13 cellular contexts compared by ENCODE assay signal in the genomic region with DNA sequence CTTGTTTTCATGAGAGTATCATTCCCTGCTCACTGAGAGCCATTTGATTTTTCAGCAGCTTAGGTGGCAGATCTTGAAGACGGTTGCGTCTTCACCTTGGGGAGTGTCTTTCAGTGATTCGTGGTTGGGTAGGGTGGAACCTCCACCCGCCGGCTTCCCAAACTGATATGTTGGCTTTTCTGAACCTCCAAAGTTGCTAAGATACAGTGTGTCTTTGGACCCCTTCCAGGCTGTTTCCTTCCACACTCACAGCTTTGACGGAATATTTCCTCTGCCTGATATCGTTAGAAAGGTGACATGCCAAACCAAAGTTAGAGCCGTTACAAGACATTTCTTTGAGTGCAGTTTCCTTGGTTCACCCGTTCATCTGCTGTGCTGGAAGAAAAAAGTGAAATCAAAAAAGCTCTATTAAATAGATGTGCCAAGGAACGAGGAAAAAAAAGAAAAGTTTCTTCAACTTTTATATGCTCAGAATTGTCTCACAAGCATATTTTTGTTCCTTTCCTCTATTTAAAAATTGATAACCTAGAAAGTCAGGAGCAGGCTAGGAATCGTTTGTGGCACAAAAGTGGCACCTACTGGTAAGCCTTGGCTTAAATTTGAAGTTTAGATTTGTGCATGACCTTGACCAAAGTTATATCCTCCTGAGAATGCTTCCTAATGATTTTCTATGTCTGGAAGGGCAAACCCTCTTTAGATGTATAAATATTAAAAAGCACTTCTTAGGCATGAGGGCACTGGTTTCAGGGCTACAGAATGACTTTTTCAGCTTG.
DNase-seq lines count a peak whose midpoint lies in the region; ATAC-seq and TF ChIP-seq lines count a peak whose summit lies in the region.
"Had no signal": no experiment of that assay in that cellular context is flagged by ENCODE, and none has a peak within 500 bp of the region (broad histone marks: within the 10 kb centered on the region; RNA-seq: fewer than 3 reads in every experiment).

No MANE protein-coding gene starts in this region.

- H3K27ac Mint-ChIP-seq in neural crest cell (ENCODE audit: unreplicated experiment), result no peak overlapping the region
- no peak overlapping the region for H3K27ac Mint-ChIP-seq in activated T-helper 2 cell treated with anti-CD3 and anti-CD28 coated beads, Interferon-gamma antibody, Interleukin-2, Interleukin-4, amounts not matched to agents 10 μg/mL and 5 μg/mL and 100 μg/mL, durations not matched to agents 14 hours and 24 hours and 36 hours
- H3K27ac Mint-ChIP-seq: activated CD8-positive, alpha-beta T cell treated with anti-CD3 and anti-CD28 coated beads, Interleukin-2, amount 10 ng/mL, durations not matched to agents 7 days and 5 days had no signal

- intact Hi-C loops in activated T-helper 2 cell treated with anti-CD3 and anti-CD28 coated beads, Interferon-gamma antibody, Interleukin-2, Interleukin-4, amounts not matched to agents 10 μg/mL and 5 μg/mL and 100 μg/mL, durations not matched to agents 14 hours and 24 hours and 36 hours (cut with micrococcal nuclease), result no loop called here

- no peak overlapping the region for H3K4me3 ChIP-seq in epithelial cell of esophagus (ENCODE audit: low read length)
- H3K4me3 ChIP-seq: gastroesophageal sphincter had no signal

- H3K27me3 Mint-ChIP-seq in neural crest cell (ENCODE audit: low read depth), result peaks cover 2% of the 10 kb centered on the region
- H3K27me3 Mint-ChIP-seq in activated T-helper 2 cell treated with anti-CD3 and anti-CD28 coated beads, Interferon-gamma antibody, Interleukin-2, Interleukin-4, amounts not matched to agents 10 μg/mL and 5 μg/mL and 100 μg/mL, durations not matched to agents 14 hours and 24 hours and 36 hours (ENCODE audit: low read depth), result peaks cover 7% of the 10 kb centered on the region

- no peaks in the 10 kb centered on the region for H3K9me3 Mint-ChIP-seq in neural crest cell
- H3K9me3 Mint-ChIP-seq in activated T-helper 2 cell treated with anti-CD3 and anti-CD28 coated beads, Interferon-gamma antibody, Interleukin-2, Interleukin-4, amounts not matched to agents 10 μg/mL and 5 μg/mL and 100 μg/mL, durations not matched to agents 14 hours and 24 hours and 36 hours, result no peaks in the 10 kb centered on the region

- no peaks in the 10 kb centered on the region for H3K36me3 Mint-ChIP-seq in neural crest cell (ENCODE audit: low read depth)
- no peaks in the 10 kb centered on the region for H3K36me3 Mint-ChIP-seq in activated T-helper 2 cell treated with anti-CD3 and anti-CD28 coated beads, Interferon-gamma antibody, Interleukin-2, Interleukin-4, amounts not matched to agents 10 μg/mL and 5 μg/mL and 100 μg/mL, durations not matched to agents 14 hours and 24 hours and 36 hours (ENCODE audit: low read depth)

- DNase-seq in EL (peak; percentile 12), NCI-H69 (lab: John Stamatoyannopoulos, UW) (peak; percentile 38), epithelial cell of esophagus (ENCODE audit: low read depth) (peak; percentile 33), neural crest cell (ENCODE audit: low read depth, low spot score) (no peak), NCI-H2107 treated with DMSO at 0.1 percent for 48 hours (lab: John Stamatoyannopoulos, UW; ENCODE audit: unreplicated experiment) (no peak)
- DNase-seq in activated T-helper 2 cell treated with anti-CD3 and anti-CD28 coated beads, Interferon-gamma antibody, Interleukin-2, Interleukin-4, amounts not matched to agents 10 μg/mL and 5 μg/mL and 100 μg/mL, durations not matched to agents 14 hours and 24 hours and 36 hours (ENCODE audit: low spot score), result no peak
- no peak for DNase-seq in activated CD4-positive, CD25-positive, alpha-beta regulatory T cell (lab: John Stamatoyannopoulos, UW)
- DNase-seq: activated CD8-positive, alpha-beta T cell treated with anti-CD3 and anti-CD28 coated beads, Interleukin-2, amount 10 ng/mL, durations not matched to agents 7 days and 5 days; DMS79; NCI-H1930; small intestine had no signal

- no peak overlapping the region for H3K4me3 Mint-ChIP-seq in neural crest cell
- H3K4me3 Mint-ChIP-seq in activated T-helper 2 cell treated with anti-CD3 and anti-CD28 coated beads, Interferon-gamma antibody, Interleukin-2, Interleukin-4, amounts not matched to agents 10 μg/mL and 5 μg/mL and 100 μg/mL, durations not matched to agents 14 hours and 24 hours and 36 hours (ENCODE audit: low read depth), result no peak overlapping the region
- H3K4me3 Mint-ChIP-seq: activated CD8-positive, alpha-beta T cell treated with anti-CD3 and anti-CD28 coated beads, Interleukin-2, amount 10 ng/mL, durations not matched to agents 7 days and 5 days had no signal

- TF ChIP-seq CTCF in epithelial cell of esophagus (IDR thresholded peaks at IDR 0.05; ENCODE audit: insufficient read depth, low read depth, low read length, missing control alignments), result peak; percentile 50
- peak; percentile 44 for TF ChIP-seq CTCF in neural crest cell (conservative IDR thresholded peaks at IDR 0.05)

- peaks cover 11% of the 10 kb centered on the region for H3K4me1 Mint-ChIP-seq in neural crest cell
- H3K4me1 Mint-ChIP-seq in activated T-helper 2 cell treated with anti-CD3 and anti-CD28 coated beads, Interferon-gamma antibody, Interleukin-2, Interleukin-4, amounts not matched to agents 10 μg/mL and 5 μg/mL and 100 μg/mL, durations not matched to agents 14 hours and 24 hours and 36 hours (ENCODE audit: low read depth), result no peaks in the 10 kb centered on the region

- no peak for ATAC-seq in HG03097 (IDR thresholded peaks at IDR 0.05; ENCODE audit: low FRiP score, unreplicated experiment)
- ATAC-seq: activated CD8-positive, alpha-beta T cell treated with anti-CD3 and anti-CD28 coated beads, Interleukin-2, amount 10 ng/mL, durations not matched to agents 7 days and 5 days; gastroesophageal sphincter had no signal

Comparison
In these comparisons a context has a peak if more than half of its experiments do, and no peak if none do; other contexts are left out.
1. DNase-seq: peak in EL (single experiment), NCI-H69 (single experiment) and epithelial cell of esophagus (single experiment); none in neural crest cell (single experiment), activated T-helper 2 cell treated with anti-CD3 and anti-CD28 coated beads, Interferon-gamma antibody, Interleukin-2, Interleukin-4, amounts not matched to agents 10 μg/mL and 5 μg/mL and 100 μg/mL, durations not matched to agents 14 hours and 24 hours and 36 hours (single experiment), NCI-H2107 treated with DMSO at 0.1 percent for 48 hours (single experiment) and activated CD4-positive, CD25-positive, alpha-beta regulatory T cell (0 of 4).